ENCODE assay signal across 29 cellular contexts in the genomic region with DNA sequence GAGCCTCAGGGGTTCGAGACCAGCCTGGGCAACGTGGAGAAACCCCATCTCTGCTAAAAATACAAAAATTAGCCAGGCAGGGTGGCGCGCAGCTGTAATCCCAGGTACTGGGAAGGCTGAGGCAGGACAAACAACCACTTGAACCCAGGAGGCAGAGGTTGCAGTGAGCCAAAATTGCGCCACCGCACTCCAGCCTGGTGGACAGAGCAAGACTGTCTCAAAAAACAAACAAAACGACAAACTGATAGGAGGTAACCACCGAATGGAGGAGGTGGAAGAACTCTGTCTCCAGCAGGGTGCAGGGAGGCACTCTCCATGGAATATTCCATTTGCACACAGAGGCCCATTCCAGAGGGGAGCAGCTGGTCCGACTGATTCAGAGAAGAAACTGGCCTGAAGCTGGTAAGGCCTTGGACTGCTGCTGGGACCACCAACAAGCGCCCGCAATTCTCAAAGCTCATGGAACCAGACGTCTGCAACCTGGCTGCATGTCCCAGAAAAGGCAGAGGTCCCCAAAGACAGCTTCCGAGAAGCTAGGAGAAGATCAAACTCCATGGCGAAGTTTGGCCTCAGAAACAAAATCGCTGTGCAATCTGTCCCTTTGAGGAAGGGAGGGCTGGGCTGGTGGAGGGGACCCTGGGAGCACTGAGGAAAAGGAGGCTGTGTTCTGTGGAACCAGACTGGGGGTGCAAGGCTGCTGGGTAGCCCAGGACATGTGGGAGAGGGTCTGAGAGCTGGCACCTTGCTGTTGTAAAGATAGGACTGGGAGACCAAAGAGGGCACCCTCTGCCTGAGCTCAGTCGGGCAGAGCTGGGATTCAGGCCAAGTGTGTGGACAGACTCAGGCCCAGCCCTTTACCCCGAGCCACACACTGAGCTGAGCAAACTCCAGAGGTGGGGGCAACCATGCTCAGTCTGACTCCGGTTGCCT. TPM values are rescaled to one million over a fixed set of nuclear protein-coding genes. Genes with fewer than 3 reads are reported as not detected.
A peak's percentile ranks its signal among the peaks of the same experiment; 100 is the strongest.
DNase-seq lines count a peak whose midpoint lies in the region; ATAC-seq and TF ChIP-seq lines count a peak whose summit lies in the region.
"Had no signal": no experiment of that assay in that cellular context is flagged by ENCODE, and none has a peak within 500 bp of the region (broad histone marks: within the 10 kb centered on the region; RNA-seq: fewer than 3 reads in every experiment).

No MANE protein-coding gene starts in this region.

- H3K4me3 ChIP-seq in heart left ventricle, result no peak overlapping the region
- no peak overlapping the region for H3K4me3 ChIP-seq in right atrium auricular region
- no peak overlapping the region for H3K4me3 ChIP-seq in duodenal mucosa (ENCODE audit: low read depth in 1 of 2, low read length in 2 of 2)
- no peak overlapping the region for H3K4me3 ChIP-seq in lower lobe of right lung
- H3K4me3 ChIP-seq in upper lobe of right lung, result no peak overlapping the region
- H3K4me3 ChIP-seq: breast epithelium, colonic mucosa, GM23338 had no signal

- H3K4me1 ChIP-seq in heart left ventricle, result peaks cover 0 to 4% (median 0%) of the 10 kb centered on the region in 12 donors
- H3K4me1 ChIP-seq in right atrium auricular region, result no peaks in the 10 kb centered on the region
- peaks cover 17 to 20% of the 10 kb centered on the region in 2 donors for H3K4me1 ChIP-seq in duodenal mucosa (ENCODE audit: control insufficient read depth in 1 of 2, insufficient read depth in 2 of 2, low read length in 2 of 2)
- H3K4me1 ChIP-seq in lower lobe of right lung, result no peaks in the 10 kb centered on the region
- no peaks in the 10 kb centered on the region for H3K4me1 ChIP-seq in upper lobe of right lung
- H3K4me1 ChIP-seq: breast epithelium, colonic mucosa had no signal

- TF ChIP-seq CTCF in heart left ventricle (IDR thresholded peaks at IDR 0.05) (no peak), right atrium auricular region (IDR thresholded peaks at IDR 0.05) (no peak), lower lobe of right lung (IDR thresholded peaks at IDR 0.05) (no peak), upper lobe of right lung (IDR thresholded peaks at IDR 0.05) (no peak)

- 81 to 86% (median 84%) methylated on average over 18 of the region's 18 CpGs for WGBS in heart left ventricle, 4 donors

- H3K27ac ChIP-seq in heart left ventricle, result no peak overlapping the region
- H3K27ac ChIP-seq in right atrium auricular region, result no peak overlapping the region
- peak overlapping the region; percentile 30 for H3K27ac ChIP-seq in duodenal mucosa (ENCODE audit: low read depth, low read length)
- H3K27ac ChIP-seq in lower lobe of right lung, result no peak overlapping the region
- H3K27ac ChIP-seq in upper lobe of right lung, result no peak overlapping the region
- H3K27ac ChIP-seq: breast epithelium, colonic mucosa had no signal

- TF ChIP-seq POLR2A in heart left ventricle (IDR thresholded peaks at IDR 0.05), result no peak

- H3K9me3 ChIP-seq in heart left ventricle, result no peaks in the 10 kb centered on the region
- H3K9me3 ChIP-seq in right atrium auricular region, result no peaks in the 10 kb centered on the region
- H3K9me3 ChIP-seq in duodenal mucosa (ENCODE audit: control insufficient read depth in 1 of 2, low read length in 2 of 2), result no peaks in the 10 kb centered on the region
- H3K9me3 ChIP-seq in lower lobe of right lung, result no peaks in the 10 kb centered on the region
- H3K9me3 ChIP-seq in upper lobe of right lung, result no peaks in the 10 kb centered on the region
- H3K9me3 ChIP-seq: breast epithelium, colonic mucosa had no signal

- ATAC-seq in heart left ventricle, result peak in 3 of 4 donors; percentile 66 to 74 (median 70)
- peak; percentile 43 to 52 for ATAC-seq in lower lobe of right lung
- ATAC-seq in upper lobe of right lung, result peak; percentile 58
- no peak for ATAC-seq in GM19452 (IDR thresholded peaks at IDR 0.05; ENCODE audit: unreplicated experiment)
- ATAC-seq: activated CD8-positive, alpha-beta memory T cell treated with anti-CD3 and anti-CD28 coated beads, Interleukin-2, amount 10 ng/mL, durations not matched to agents 7 days and 5 days; activated T-cell treated with anti-CD3 and anti-CD28 coated beads, Interleukin-2, amount 50 U/mL, for 72 hours; effector memory CD8-positive, alpha-beta T cell; GM23338; naive thymus-derived CD4-positive, alpha-beta T cell had no signal

- intact Hi-C loops in heart left ventricle (cut with DNase I), result no loop called here
- intact Hi-C loops in lower lobe of right lung (cut with DNase I), result no loop called here
- intact Hi-C loops in upper lobe of right lung (cut with DNase I), result no loop called here

- H3K9ac ChIP-seq in duodenal mucosa (ENCODE audit: low read depth in 1 of 2, low read length in 2 of 2), result no peak overlapping the region

- DNase-seq in heart left ventricle (peak in 1 of 5 donors; percentile 45), right atrium auricular region (ENCODE audit: low spot score) (no peak), lower lobe of right lung (no peak), upper lobe of right lung (peak; percentile 71), ecto neural progenitor cell (ENCODE audit: low spot score) (no peak), globus pallidus (ENCODE audit: low spot score) (no peak)
- DNase-seq: activated CD4-positive, alpha-beta T cell treated with anti-CD3 and anti-CD28 coated beads, Interleukin-2, amount 10 ng/mL, durations not matched to agents 7 days and 5 days; activated CD8-positive, alpha-beta memory T cell treated with anti-CD3 and anti-CD28 coated beads, Interleukin-2, amount 10 ng/mL, durations not matched to agents 7 days and 5 days; activated naive CD4-positive, alpha-beta T cell treated with Interleukin-2 at 50 U/mL for 16 hours; activated T-cell treated with anti-CD3 and anti-CD28 coated beads, Interleukin-2, amount 50 U/mL, for 72 hours; amygdala; CD8-positive, alpha-beta memory T cell; colonic mucosa; DMS153; effector memory CD8-positive, alpha-beta T cell; erythroblast; head of caudate nucleus; naive thymus-derived CD4-positive, alpha-beta T cell; NCI-H1092; NCI-H1694 treated with DMSO at 0.1 percent for 48 hours; NCI-H2171; NCI-H524; occipital lobe; RPMI8226; stimulated activated CD4-positive, alpha-beta T cell treated with anti-CD3 and anti-CD28 coated beads, Interleukin-2, amount 100 ng/mL, for 24 hours had no signal

- H3K27me3 ChIP-seq in heart left ventricle (no peaks in the 10 kb centered on the region), right atrium auricular region (no peaks in the 10 kb centered on the region), duodenal mucosa (ENCODE audit: control insufficient read depth in 1 of 2, insufficient read depth in 2 of 2, low read length in 2 of 2) (no peaks in the 10 kb centered on the region), lower lobe of right lung (ENCODE audit: low read depth) (no peaks in the 10 kb centered on the region), upper lobe of right lung (no peaks in the 10 kb centered on the region)
- H3K27me3 ChIP-seq: breast epithelium, colonic mucosa had no signal

- peaks cover 0 to 32% (median 18%) of the 10 kb centered on the region in 9 donors for H3K36me3 ChIP-seq in heart left ventricle
- peaks cover 6% of the 10 kb centered on the region for H3K36me3 ChIP-seq in right atrium auricular region
- peaks cover 0 to 8% of the 10 kb centered on the region in 2 donors for H3K36me3 ChIP-seq in duodenal mucosa (ENCODE audit: control insufficient read depth in 1 of 2, insufficient read depth in 2 of 2, low read length in 2 of 2)
- H3K36me3 ChIP-seq in lower lobe of right lung, result peaks cover 41% of the 10 kb centered on the region
- no peaks in the 10 kb centered on the region for H3K36me3 ChIP-seq in upper lobe of right lung
- H3K36me3 ChIP-seq: breast epithelium, colonic mucosa had no signal

RNA-seq across cellular contexts. Expression of a gene that starts 35.2 kb away (rescaled TPM):
- 10 to 100 TPM; 15.7 to 28.0 (median 17.9) TPM for total RNA-seq in heart left ventricle
- 10 to 100 TPM; 15.6 to 21.1 TPM for polyA plus RNA-seq in heart left ventricle
- 10 to 100 TPM; 10.3 to 14.4 TPM for total RNA-seq in right atrium auricular region
- 16.3 TPM for total RNA-seq in lower lobe of right lung
- 12.7 TPM for total RNA-seq in upper lobe of right lung

RNA-seq across cellular contexts. Expression of a gene that starts 39.3 kb away (rescaled TPM):
- total RNA-seq in heart left ventricle (10 to 100 TPM; 12.3 to 29.7 (median 20.8) TPM), right atrium auricular region (10 to 100 TPM; 16.8 to 22.2 TPM), lower lobe of right lung (28.1 TPM), upper lobe of right lung (31.0 TPM)
- polyA plus RNA-seq in heart left ventricle, result 10 to 100 TPM; 22.1 to 26.1 TPM
